ENCODE assay signal across 9 cellular contexts in the genomic region with DNA sequence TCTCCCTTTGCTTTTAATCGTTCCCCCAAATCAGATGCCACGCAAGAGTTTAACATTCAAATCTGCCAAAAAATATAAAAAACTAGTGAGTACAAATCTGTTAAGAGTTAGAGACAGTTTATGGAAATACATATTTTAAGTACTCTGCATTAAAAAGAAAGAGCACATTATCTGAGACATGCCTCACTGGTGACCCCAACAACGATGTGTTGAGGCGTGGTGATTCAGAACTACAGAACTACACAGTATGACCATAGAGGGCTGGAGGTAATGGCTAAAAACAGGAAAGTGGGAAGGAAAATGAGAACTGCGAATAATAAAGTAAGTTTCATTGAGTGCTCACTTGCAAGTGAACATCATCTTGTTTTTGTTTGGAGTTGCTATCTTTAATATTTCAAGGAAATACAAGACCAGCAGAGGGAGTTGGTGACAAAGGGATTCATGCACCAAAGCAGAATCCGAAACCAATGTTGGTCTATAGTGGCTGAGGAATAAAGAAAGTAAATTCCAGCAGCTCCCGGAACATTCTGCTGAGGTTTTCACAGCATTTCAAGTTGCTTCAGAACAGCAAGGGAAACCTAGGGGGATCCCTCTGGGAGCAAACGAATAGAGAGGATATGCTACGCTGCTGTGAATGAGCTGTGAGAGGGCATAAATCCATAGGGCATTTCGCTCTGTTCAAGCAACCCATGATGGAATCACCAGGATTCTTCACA.
A peak's percentile ranks its signal among the peaks of the same experiment; 100 is the strongest.
DNase-seq lines count a peak whose midpoint lies in the region; ATAC-seq, FAIRE-seq and TF ChIP-seq lines count a peak whose summit lies in the region.
"Had no signal": no experiment of that assay in that cellular context is flagged by ENCODE, and none has a peak within 500 bp of the region (broad histone marks: within the 10 kb centered on the region; RNA-seq: fewer than 3 reads in every experiment).

No MANE protein-coding gene starts in this region.

- no peaks in the 10 kb centered on the region for H3K4me1 ChIP-seq in fibroblast of lung (ENCODE audit: control insufficient read depth, extremely low read depth, insufficient read depth, low read length)

- FAIRE-seq in GM12892 (lab: Jason Lieb, UNC) = no peak
- FAIRE-seq: TTC549 had no signal

- TF ChIP-seq CTCF in fibroblast of lung (conservative IDR thresholded peaks at IDR 0.05 in 1 of 2, IDR thresholded peaks at IDR 0.05 in 1 of 2; ENCODE audit: low read depth in 1 of 2, low read length in 2 of 2) = peak; percentile 36 to 52

- H4K20me1 ChIP-seq in fibroblast of lung (ENCODE audit: control insufficient read depth, extremely low read depth, insufficient read depth, low read length) = no peaks in the 10 kb centered on the region

- DNase-seq in EH (ENCODE audit: low read depth) = peak; percentile 41
- peak; percentile 2 for DNase-seq in NCI-H748 treated with DMSO at 0.1 percent for 48 hours (lab: John Stamatoyannopoulos, UW)
- DNase-seq in fibroblast of lung (ENCODE audit: low read depth in 2 of 2) = peak in 1 of 2 donors; percentile 66
- DNase-seq in renal cortical epithelial cell (ENCODE audit: low read depth) = peak; percentile 69
- DNase-seq in NCI-H1048 (lab: John Stamatoyannopoulos, UW) = no peak
- no peak for DNase-seq in GM12892 (ENCODE audit: insufficient read length)

- TF ChIP-seq POLR2A in GM12892 (IDR thresholded peaks at IDR 0.05; ENCODE audit: low read depth, low read length) = no peak

- H3K27ac ChIP-seq in fibroblast of lung (ENCODE audit: insufficient read depth, low read length) = no peak overlapping the region

- peak overlapping the region; percentile 78 for H3K4me2 ChIP-seq in fibroblast of lung (ENCODE audit: extremely low read depth, insufficient read depth, low read length)

- H3K4me3 ChIP-seq in fibroblast of lung (replicated peaks in 1 of 4; ENCODE audit: control extremely low read depth in 1 of 4, insufficient read depth in 1 of 4, low read depth in 3 of 4, low read length in 4 of 4) = peak overlapping the region in 2 of 4 experiments; percentile 23 to 32

- H3K9me3 ChIP-seq in fibroblast of lung (ENCODE audit: control insufficient read depth, insufficient read depth, low read depth, low read length) = no peaks in the 10 kb centered on the region

- peak overlapping the region; percentile 44 for H2AFZ ChIP-seq in fibroblast of lung (ENCODE audit: low read length)

- H3K79me2 ChIP-seq in fibroblast of lung (ENCODE audit: control insufficient read depth, insufficient read depth, low read length) = no peaks in the 10 kb centered on the region

- ATAC-seq in GM21528 (IDR thresholded peaks at IDR 0.05; ENCODE audit: low FRiP score, unreplicated experiment) = no peak
- no peak for ATAC-seq in HG02610 (IDR thresholded peaks at IDR 0.05; ENCODE audit: unreplicated experiment)

- no peak overlapping the region for H3K9ac ChIP-seq in fibroblast of lung (ENCODE audit: insufficient read depth, low read length)

- no peaks in the 10 kb centered on the region for H3K36me3 ChIP-seq in fibroblast of lung (ENCODE audit: control insufficient read depth, insufficient read depth, low read length)

- no peaks in the 10 kb centered on the region for H3K27me3 ChIP-seq in fibroblast of lung (ENCODE audit: control insufficient read depth, insufficient read depth, low read length)

Comparison
In these comparisons a context has a peak if more than half of its experiments do, and no peak if none do; other contexts are left out.
1. DNase-seq: peak in EH (single experiment), NCI-H748 treated with DMSO at 0.1 percent for 48 hours (single experiment) and renal cortical epithelial cell (single experiment); none in NCI-H1048 (single experiment) and GM12892 (single experiment).